Comparison of ENCODE assay signal across 1 cellular context in genomic region chr17:40014375-40014980, GRCh38.
TF ChIP-seq lines count a peak whose summit lies in the region.

No MANE protein-coding gene starts in this region.

TF ChIP-seq in HepG2, 621 proteins besides CTCF, POLR2A, EP300 and RAD21 (continued from another document and continues in another):
- TF ChIP-seq ZNF580 (CRISPR knock-in tag; IDR thresholded peaks at IDR 0.05; ENCODE audit: borderline replicate concordance, low read depth) (no peak), CREBL2 (CRISPR knock-in tag; IDR thresholded peaks at IDR 0.05; ENCODE audit: borderline replicate concordance) (0 out of 2 replicates have a peak, but pooled peaks have one; percentile 2), ARNTL (CRISPR knock-in tag; IDR thresholded peaks at IDR 0.05) (no peak), ZNF850 (CRISPR knock-in tag; conservative IDR thresholded peaks at IDR 0.05) (no peak), HIC2 (CRISPR knock-in tag; IDR thresholded peaks at IDR 0.05; ENCODE audit: low read depth) (no peak), REST (IDR thresholded peaks at IDR 0.05; ENCODE audit: borderline replicate concordance in 1 of 2, low read depth in 1 of 2, low read length in 2 of 2) (no peak), ZNF180 (CRISPR knock-in tag; IDR thresholded peaks at IDR 0.05; ENCODE audit: borderline replicate concordance, low read depth) (no peak), NCOA1 (CRISPR knock-in tag; IDR thresholded peaks at IDR 0.05) (0 out of 2 replicates have a peak, but pooled peaks have one; percentile 19), RFX1 (IDR thresholded peaks at IDR 0.05) (no peak), ZBTB3 (CRISPR knock-in tag; IDR thresholded peaks at IDR 0.05; ENCODE audit: borderline replicate concordance, low read depth) (no peak), ZNF121 (CRISPR knock-in tag; IDR thresholded peaks at IDR 0.05) (0 out of 2 replicates have a peak, but pooled peaks have one; percentile 24), YEATS4 (CRISPR knock-in tag; IDR thresholded peaks at IDR 0.05; ENCODE audit: borderline replicate concordance) (no peak), ZNF7 (CRISPR knock-in tag; IDR thresholded peaks at IDR 0.05) (no peak), ZNF136 (CRISPR knock-in tag; IDR thresholded peaks at IDR 0.05; ENCODE audit: low read depth) (no peak), ZKSCAN1 (IDR thresholded peaks at IDR 0.05; ENCODE audit: low read length) (no peak), HES4 (CRISPR knock-in tag; IDR thresholded peaks at IDR 0.05; ENCODE audit: borderline replicate concordance) (no peak), ZNF143 (CRISPR knock-in tag; IDR thresholded peaks at IDR 0.05) (no peak), KLF16 (CRISPR knock-in tag; IDR thresholded peaks at IDR 0.05) (no peak), NCOA2 (CRISPR knock-in tag; IDR thresholded peaks at IDR 0.05) (no peak), HNRNPK (IDR thresholded peaks at IDR 0.05; ENCODE audit: low read depth, low read length, poor library complexity, severe bottlenecking) (no peak), ATM (IDR thresholded peaks at IDR 0.05; ENCODE audit: borderline replicate concordance) (no peak), BORCS8-MEF2B (CRISPR knock-in tag; IDR thresholded peaks at IDR 0.05) (peak; percentile 41; the same call in 1 of the 2 replicates), ZNF292 (CRISPR knock-in tag; IDR thresholded peaks at IDR 0.05; ENCODE audit: borderline replicate concordance, low read depth) (no peak), ZFX (CRISPR knock-in tag; IDR thresholded peaks at IDR 0.05; ENCODE audit: low read depth) (no peak), ZNF839 (CRISPR knock-in tag; IDR thresholded peaks at IDR 0.05; ENCODE audit: borderline replicate concordance) (no peak), CERS6 (CRISPR knock-in tag; IDR thresholded peaks at IDR 0.05) (no peak), FOXM1 (CRISPR knock-in tag; IDR thresholded peaks at IDR 0.05) (no peak), ZNF225 (CRISPR knock-in tag; IDR thresholded peaks at IDR 0.05) (no peak), REPIN1 (CRISPR knock-in tag; IDR thresholded peaks at IDR 0.05; ENCODE audit: borderline replicate concordance, low read depth) (no peak), DPF2 (CRISPR knock-in tag; IDR thresholded peaks at IDR 0.05; ENCODE audit: borderline replicate concordance, low read depth) (no peak), RBFOX2 (IDR thresholded peaks at IDR 0.05; ENCODE audit: low read depth, low read length) (no peak), HNRNPL (IDR thresholded peaks at IDR 0.05; ENCODE audit: low read depth, low read length) (no peak), ZC3H4 (CRISPR knock-in tag; IDR thresholded peaks at IDR 0.05; ENCODE audit: borderline replicate concordance) (no peak), ZNF142 (CRISPR knock-in tag; IDR thresholded peaks at IDR 0.05) (no peak), ZNF674 (CRISPR knock-in tag; IDR thresholded peaks at IDR 0.05; ENCODE audit: low read depth) (no peak), ZBTB46 (CRISPR knock-in tag; IDR thresholded peaks at IDR 0.05; ENCODE audit: borderline replicate concordance) (no peak), XBP1 (CRISPR knock-in tag; IDR thresholded peaks at IDR 0.05) (no peak), KLF11 (CRISPR knock-in tag; IDR thresholded peaks at IDR 0.05) (no peak; the same call in 1 of the 2 replicates), CBX1 (IDR thresholded peaks at IDR 0.05; ENCODE audit: low read depth) (no peak), ZSCAN9 (CRISPR knock-in tag; IDR thresholded peaks at IDR 0.05; ENCODE audit: borderline replicate concordance) (no peak), BHLHE40 (IDR thresholded peaks at IDR 0.05; ENCODE audit: low read length) (no peak), POLR2G (IDR thresholded peaks at IDR 0.05; ENCODE audit: low read depth, low read length) (no peak), ZNF703 (CRISPR knock-in tag; IDR thresholded peaks at IDR 0.05; ENCODE audit: borderline replicate concordance) (no peak), TBX2 (CRISPR knock-in tag; IDR thresholded peaks at IDR 0.05; ENCODE audit: borderline replicate concordance) (no peak), MED13 (CRISPR knock-in tag; IDR thresholded peaks at IDR 0.05) (no peak), YEATS2 (CRISPR knock-in tag; IDR thresholded peaks at IDR 0.05; ENCODE audit: borderline replicate concordance) (no peak), ZNF737 (CRISPR knock-in tag; IDR thresholded peaks at IDR 0.05; ENCODE audit: borderline replicate concordance) (no peak), SIX4 (CRISPR knock-in tag; IDR thresholded peaks at IDR 0.05) (no peak), BCL3 (CRISPR knock-in tag; IDR thresholded peaks at IDR 0.05) (no peak), GABPB1 (CRISPR knock-in tag; IDR thresholded peaks at IDR 0.05) (no peak; the same call in 1 of the 2 replicates), ZNF264 (CRISPR knock-in tag; IDR thresholded peaks at IDR 0.05) (peak; percentile 55; the same call in 1 of the 2 replicates), SOX6 (IDR thresholded peaks at IDR 0.05) (no peak), SOX6 (CRISPR knock-in tag; IDR thresholded peaks at IDR 0.05) (peak; percentile 7; the same call in 1 of the 2 replicates), MEF2D (CRISPR knock-in tag; IDR thresholded peaks at IDR 0.05) (peak; percentile 52; the same call in 1 of the 2 replicates), TEF (CRISPR knock-in tag; IDR thresholded peaks at IDR 0.05) (no peak)
